ENCODE assay signal across 16 cellular contexts in genomic region chr4:183499389-183499788, GRCh38. TPM values are rescaled to one million over a fixed set of nuclear protein-coding genes. Genes with fewer than 3 reads are reported as not detected.
DNase-seq lines count a peak whose midpoint lies in the region; ATAC-seq and TF ChIP-seq lines count a peak whose summit lies in the region.
"Had no signal": no experiment of that assay in that cellular context is flagged by ENCODE, and none has a peak within 500 bp of the region (broad histone marks: within the 10 kb centered on the region; RNA-seq: fewer than 3 reads in every experiment).

No MANE protein-coding gene starts in this region.

- in situ Hi-C loops in GM13976 (cut with MboI; ENCODE audit: low sequenced_read_pairs, unreplicated experiment), result no loop called here

- peak; percentile 77 for DNase-seq in DMS153 (lab: John Stamatoyannopoulos, UW)
- peak; percentile 36 for DNase-seq in NCI-H1105 treated with DMSO at 0.1 percent for 48 hours (lab: John Stamatoyannopoulos, UW)
- DNase-seq in NCI-H510A (lab: John Stamatoyannopoulos, UW), result peak; percentile 27
- peak; percentile 82 to 85 for DNase-seq in dermis microvascular lymphatic vessel endothelial cell (ENCODE audit: low read depth in 2 of 2)
- DNase-seq in amygdala (lab: John Stamatoyannopoulos, UW), result no peak
- DNase-seq in GM13976 (ENCODE audit: low spot score), result no peak
- DNase-seq: activated CD4-positive, alpha-beta memory T cell treated with anti-CD3 and anti-CD28 coated beads, Interleukin-2, amount 10 ng/mL, durations not matched to agents 7 days and 5 days; activated naive CD8-positive, alpha-beta T cell treated with anti-CD3 and anti-CD28 coated beads, Interleukin-2, amount 50 U/mL, for 24 hours; effector CD4-positive, alpha-beta T cell; GOT3; head of caudate nucleus; mesendoderm; NCI-H1694 treated with DMSO at 0.1 percent for 48 hours; testis had no signal

- TF ChIP-seq CTCF in GM13976 (IDR thresholded peaks at IDR 0.05; ENCODE audit: borderline replicate concordance, control extremely low read depth, extremely low read depth, insufficient read depth, missing control alignments), result no peak

- no peak for ATAC-seq in HG03039 (IDR thresholded peaks at IDR 0.05; ENCODE audit: unreplicated experiment)
- ATAC-seq: activated naive CD8-positive, alpha-beta T cell treated with anti-CD3 and anti-CD28 coated beads, Interleukin-2, amount 50 U/mL, for 24 hours; Right ventricle myocardium inferior had no signal

RNA-seq across cellular contexts. Expression of gene ING2, which starts 5.5 kb away (rescaled TPM):
- total RNA-seq in dermis microvascular lymphatic vessel endothelial cell, result 2.6 and 4.0 TPM in 2 replicates

RNA-seq across cellular contexts. Expression of gene CDKN2AIP, which starts 55.0 kb away (rescaled TPM):
- total RNA-seq in dermis microvascular lymphatic vessel endothelial cell, result 13.1 and 14.7 TPM in 2 replicates

Comparison
In these comparisons a context has a peak if more than half of its experiments do, and no peak if none do; other contexts are left out.
1. DNase-seq: peak in DMS153 (single experiment), NCI-H1105 treated with DMSO at 0.1 percent for 48 hours (single experiment), NCI-H510A (single experiment) and dermis microvascular lymphatic vessel endothelial cell (2 of 2); none in amygdala (0 of 56) and GM13976 (single experiment).